13 cellular contexts compared by ENCODE assay signal in genomic region chr2:64840419-64840818, GRCh38.
A peak's percentile ranks its signal among the peaks of the same experiment; 100 is the strongest.
DNase-seq lines count a peak whose midpoint lies in the region; ATAC-seq and TF ChIP-seq lines count a peak whose summit lies in the region.
"Had no signal": no experiment of that assay in that cellular context is flagged by ENCODE, and none has a peak within 500 bp of the region (broad histone marks: within the 10 kb centered on the region; RNA-seq: fewer than 3 reads in every experiment).

No MANE protein-coding gene starts in this region.

- H3K27ac ChIP-seq in HL-60 (replicated peaks) (peak overlapping the region; percentile 98), epithelial cell of prostate (peak overlapping the region; percentile 97), skin epidermis (peak overlapping the region in 18 of 21 experiments; percentile 18 to 87 (median 60))
- H3K27ac ChIP-seq in CD4-positive, alpha-beta memory T cell (ENCODE audit: low read depth, low read length): no peak overlapping the region
- H3K27ac ChIP-seq: VCaP had no signal

- peak; percentile 5 for ATAC-seq in GM19035 (IDR thresholded peaks at IDR 0.05; ENCODE audit: unreplicated experiment)

- DNase-seq in HL-60 (ENCODE audit: low read depth in 1 of 2, low spot score in 1 of 2): peak in 1 of 2 experiments; percentile 53
- no peak for DNase-seq in epithelial cell of prostate (ENCODE audit: low read depth, low spot score)
- DNase-seq in CD4-positive, alpha-beta memory T cell: no peak
- no peak for DNase-seq in NCI-H748 treated with DMSO at 0.1 percent for 48 hours (lab: John Stamatoyannopoulos, UW)
- no peak for DNase-seq in NCI-H2081 treated with DMSO at 0.1 percent for 48 hours (lab: John Stamatoyannopoulos, UW)
- DNase-seq in globus pallidus (ENCODE audit: low spot score): no peak
- DNase-seq: activated gamma-delta T cell treated with Interleukin-2 at 50 U/mL for 16 hours, hippocampal formation, NCI-H1417 had no signal

- H3K9me3 Mint-ChIP-seq in CD4-positive, alpha-beta memory T cell: no peaks in the 10 kb centered on the region
- H3K9me3 Mint-ChIP-seq: mesothelial cell of epicardium had no signal

- no peaks in the 10 kb centered on the region for H3K9me3 ChIP-seq in CD4-positive, alpha-beta memory T cell (ENCODE audit: control insufficient read depth in 1 of 2, low read length in 2 of 2)

- no peaks in the 10 kb centered on the region for H3K4me1 ChIP-seq in CD4-positive, alpha-beta memory T cell (ENCODE audit: insufficient read depth, low read length)

- no peaks in the 10 kb centered on the region for H3K27me3 Mint-ChIP-seq in CD4-positive, alpha-beta memory T cell

- no peak overlapping the region for H3K4me3 Mint-ChIP-seq in CD4-positive, alpha-beta memory T cell
- H3K4me3 Mint-ChIP-seq: mesothelial cell of epicardium had no signal

- TF ChIP-seq CTCF in HL-60 (IDR thresholded peaks at IDR 0.05; ENCODE audit: insufficient read depth, low read length): no peak

- H3K4me3 ChIP-seq in HL-60 (replicated peaks; ENCODE audit: insufficient read depth, low read length) (no peak overlapping the region), skin epidermis (no peak overlapping the region)
- H3K4me3 ChIP-seq in CD4-positive, alpha-beta memory T cell (ENCODE audit: low read length in 2 of 2): no peak overlapping the region

- no peaks in the 10 kb centered on the region for H3K27me3 ChIP-seq in HL-60 (ENCODE audit: insufficient read depth, poor library complexity, severe bottlenecking)
- H3K27me3 ChIP-seq in CD4-positive, alpha-beta memory T cell (ENCODE audit: insufficient read depth, low read length): no peaks in the 10 kb centered on the region

- POLR2A ChIA-PET in CD4-positive, alpha-beta memory T cell (lab: Charles Lee; ENCODE audit: partially characterized antibody): interaction anchor here (0.7 kb wide), 1 partner anchor 21 kb away, joined by 3 read pairs; no protein-coding TSS in a partner anchor

- CTCF ChIA-PET in CD4-positive, alpha-beta memory T cell (lab: Charles Lee; ENCODE audit: partially characterized antibody): interaction anchor here (0.9 kb wide), 1 partner anchor 9 kb away, joined by 5 read pairs; no protein-coding TSS in a partner anchor

- H3K36me3 ChIP-seq in CD4-positive, alpha-beta memory T cell (ENCODE audit: insufficient read depth, low read length): no peaks in the 10 kb centered on the region

- peak overlapping the region in 1 of 7 donors; percentile 22 for H3K27ac Mint-ChIP-seq in CD4-positive, alpha-beta memory T cell
- H3K27ac Mint-ChIP-seq: mesothelial cell of epicardium had no signal

- no peaks in the 10 kb centered on the region for H3K36me3 Mint-ChIP-seq in CD4-positive, alpha-beta memory T cell
- H3K36me3 Mint-ChIP-seq: mesothelial cell of epicardium had no signal

- peaks cover 0 to 4% (median 2%) of the 10 kb centered on the region in 4 donors for H3K4me1 Mint-ChIP-seq in CD4-positive, alpha-beta memory T cell
- H3K4me1 Mint-ChIP-seq: mesothelial cell of epicardium had no signal

- intact Hi-C loops in CD4-positive, alpha-beta memory T cell (cut with micrococcal nuclease): no loop called here
